In genomic region chrX:153944140-153944799, GRCh38 we compare ENCODE assay signal across 8 cellular contexts. TPM values are rescaled to one million over a fixed set of nuclear protein-coding genes. Genes with fewer than 3 reads are reported as not detected.
DNase-seq lines count a peak whose midpoint lies in the region; ATAC-seq, FAIRE-seq and TF ChIP-seq lines count a peak whose summit lies in the region.

Gene RENBP (minus strand): TSS chrX:153944643. CDS start chrX:153944610, 33 bp downstream.

- intact Hi-C loops in GM12878 (cut with micrococcal nuclease; ENCODE audit: unreplicated experiment) (no loop called here), left lung (cut with DNase I) (loop anchor here in 1 of 2 donors (10.0 kb wide), 1 partner anchor 179 kb away; the partner anchor contains the start of gene PLXNB3), stomach (cut with DNase I; ENCODE audit: low total_unique reads) (no loop called here)

- H3K79me2 ChIP-seq in GM12878 (ENCODE audit: control insufficient read depth, insufficient read depth, low read length), result no peaks in the 10 kb centered on the region

- POLR2A ChIA-PET in GM12878 (lab: Charles Lee), result interaction anchor here (0.7 to 2.0 kb wide), 4 partner anchors 16 to 20 kb away, joined by 3 to 9 read pairs (median 4); partner anchors contain the start of gene ARHGAP4

- peak within 1 kb of the TSS; percentile 76 for H3K9ac ChIP-seq in BLaER1
- no peak within 1 kb of the TSS; the same call in 1 of the 2 replicates for H3K9ac ChIP-seq in GM12878 (ENCODE audit: control insufficient read depth, insufficient read depth, low read length)

- H3K4me2 ChIP-seq in BLaER1 (peak within 1 kb of the TSS; percentile 80), GM12878 (ENCODE audit: control insufficient read depth, insufficient read depth) (peak within 1 kb of the TSS; percentile 68)

- peaks cover 91% of the 10 kb centered on the region for H4K20me1 ChIP-seq in BLaER1
- H4K20me1 ChIP-seq in GM12878 (ENCODE audit: control insufficient read depth, insufficient read depth), result no peaks in the 10 kb centered on the region

- RAD21 ChIA-PET in GM12878 (lab: Charles Lee; ENCODE audit: unreplicated experiment), result interaction anchor here (0.9 to 4.6 kb wide), 3 partner anchors 16 to 21 kb away, joined by 3 to 59 read pairs (median 3); partner anchors contain the start of gene ARHGAP4

- H3K9me3 ChIP-seq in BLaER1 (no peaks in the 10 kb centered on the region), GM12878 (replicated peaks; ENCODE audit: control insufficient read depth, insufficient read depth, low read length) (no peaks in the 10 kb centered on the region), left lung (no peaks in the 10 kb centered on the region), stomach (no peaks in the 10 kb centered on the region)

- WGBS in GM12878 (ENCODE audit: insufficient coverage, insufficient replicate concordance, low lambda C conversion rate, missing lambda C conversion rate), result 31% methylated on average over 18 of the region's 31 CpGs
- 20 to 35% (median 28%) methylated on average over 1 to 31 of the region's 31 CpGs for WGBS in stomach, 5 donors

- H3K27ac ChIP-seq in BLaER1 (peak within 1 kb of the TSS; percentile 78), GM12878 (ENCODE audit: control insufficient read depth, insufficient read depth) (no peak within 1 kb of the TSS), left lung (peak within 1 kb of the TSS; percentile 48 to 66), stomach (peak within 1 kb of the TSS in 4 of 5 donors; percentile 27 to 76 (median 52))

- H3K4me1 ChIP-seq in BLaER1, result peaks cover 92% of the 10 kb centered on the region
- H3K4me1 ChIP-seq in GM12878 (ENCODE audit: control insufficient read depth, insufficient read depth, low read length), result no peaks in the 10 kb centered on the region
- H3K4me1 ChIP-seq in left lung, result peaks cover 0 to 49% of the 10 kb centered on the region in 2 donors
- peaks cover 0 to 39% (median 8%) of the 10 kb centered on the region in 4 donors for H3K4me1 ChIP-seq in stomach

- peak; percentile 52 for DNase-seq in NCI-H1436 (lab: John Stamatoyannopoulos, UW)
- DNase-seq in GM12878 (ENCODE audit: low read depth, low spot score), result no peak
- peak; percentile 78 to 91 for DNase-seq in left lung
- peak; percentile 45 for DNase-seq in stomach
- DNase-seq in germinal center (ENCODE audit: low spot score), result no peak
- DNase-seq in NCI-H2029 treated with DMSO at 0.1 percent for 48 hours (lab: John Stamatoyannopoulos, UW), result no peak
- DNase-seq in EL, result no peak

- TF ChIP-seq POLR2A in GM12878 (IDR thresholded peaks at IDR 0.05; ENCODE audit: low read depth, low read length) (no peak), stomach (IDR thresholded peaks at IDR 0.05) (no peak)

- no TSS peak for BruUV-seq in GM12878 (replicated peaks; lab: Mats Ljungman, UMichigan)

- TF ChIP-seq CTCF in GM12878 (IDR thresholded peaks at IDR 0.05 in 2 of 3, conservative IDR thresholded peaks at IDR 0.05 in 1 of 3; ENCODE audit: control insufficient read depth in 2 of 3, extremely low read depth in 1 of 3, insufficient read depth in 1 of 3, low read depth in 3 of 3, low read length in 3 of 3), result no peak
- TF ChIP-seq CTCF in left lung (IDR thresholded peaks at IDR 0.05), result no peak
- no peak for TF ChIP-seq CTCF in stomach (IDR thresholded peaks at IDR 0.05)

- ATAC-seq in GM12878 (peak; percentile 47), left lung (peak; percentile 74)

- H3K4me3 ChIP-seq in BLaER1, result peak within 1 kb of the TSS; percentile 67
- peak within 1 kb of the TSS; percentile 47; the same call in 1 of the 2 replicates for H3K4me3 ChIP-seq in GM12878
- peak within 1 kb of the TSS; percentile 27 to 60 for H3K4me3 ChIP-seq in left lung
- peak within 1 kb of the TSS; percentile 32 to 39 (median 38) for H3K4me3 ChIP-seq in stomach

- FAIRE-seq in GM12878 (lab: Jason Lieb, UNC), result no peak

- TF ChIP-seq RAD21 in GM12878 (IDR thresholded peaks at IDR 0.05; ENCODE audit: insufficient read depth, low read depth, low read length), result no peak

- in situ Hi-C loops in GM12878 (cut with MboI), result no loop called here

- CTCF ChIA-PET in GM12878 (lab: Yijun Ruan, JAX), result interaction anchor here (0.9 to 8.7 kb wide), 2 partner anchors 18 to 76 kb away, joined by 3 to 172 read pairs; partner anchors contain the start of gene ARHGAP4

- H3K27me3 ChIP-seq in BLaER1, result peaks cover 64% of the 10 kb centered on the region
- H3K27me3 ChIP-seq in GM12878 (replicated peaks in 1 of 2; ENCODE audit: control insufficient read depth in 2 of 2, insufficient read depth in 2 of 2, low read length in 1 of 2), result no peaks in the 10 kb centered on the region
- H3K27me3 ChIP-seq in left lung, result peaks cover 0 to 4% of the 10 kb centered on the region in 2 donors
- H3K27me3 ChIP-seq in stomach, result peaks cover 0 to 9% (median 0%) of the 10 kb centered on the region in 3 donors

- peak within 1 kb of the TSS; percentile 60 for H2AFZ ChIP-seq in GM12878 (ENCODE audit: control insufficient read depth, low read depth, low read length)

- TF ChIP-seq EP300 in GM12878 (IDR thresholded peaks at IDR 0.05; ENCODE audit: borderline replicate concordance in 1 of 2, control insufficient read depth in 1 of 2, low read depth in 2 of 2, low read length in 2 of 2) (no peak), stomach (IDR thresholded peaks at IDR 0.05) (no peak)

- peaks cover under 1% of the 10 kb centered on the region; the same call in 1 of the 2 replicates for H3K36me3 ChIP-seq in BLaER1
- peaks cover 0 to 6% of the 10 kb centered on the region in 2 experiments; a peak in 3 of 4 replicates for H3K36me3 ChIP-seq in GM12878 (ENCODE audit: control insufficient read depth in 2 of 2, insufficient read depth in 2 of 2, low read length in 1 of 2)
- H3K36me3 ChIP-seq in left lung, result peaks cover 0 to 11% of the 10 kb centered on the region in 2 donors
- H3K36me3 ChIP-seq in stomach, result peaks cover 0 to 16% (median 12%) of the 10 kb centered on the region in 4 donors

- SMC1A ChIA-PET in GM12878 (lab: Charles Lee; ENCODE audit: uncharacterized antibody, unreplicated experiment), result interaction anchor here (1.1 to 6.5 kb wide), 2 partner anchors 19 to 37 kb away, joined by 3 to 61 read pairs; partner anchors contain the start of gene ARHGAP4

TF ChIP-seq in GM12878, 131 proteins besides CTCF, POLR2A, EP300 and RAD21 (continues in another document):
- TF ChIP-seq MYC (IDR thresholded peaks at IDR 0.05; ENCODE audit: insufficient read depth, insufficient read length, insufficient replicate concordance, low read length, severe bottlenecking) (no peak), IKZF2 (IDR thresholded peaks at IDR 0.05) (no peak), IRF3 (IDR thresholded peaks at IDR 0.05) (no peak), IRF4 (IDR thresholded peaks at IDR 0.05; ENCODE audit: low read depth, low read length) (no peak), FOXM1 (IDR thresholded peaks at IDR 0.05; ENCODE audit: low read depth, low read length) (no peak), BHLHE40 (IDR thresholded peaks at IDR 0.05; ENCODE audit: borderline replicate concordance in 1 of 2, low read depth in 2 of 2, low read length in 1 of 2) (peak; percentile 81 to 89), CBFB (IDR thresholded peaks at IDR 0.05; ENCODE audit: low read depth) (no peak), STAT3 (IDR thresholded peaks at IDR 0.05; ENCODE audit: low read depth, low read length) (no peak), SIX5 (IDR thresholded peaks at IDR 0.05; ENCODE audit: low read depth, low read length, severe bottlenecking) (no peak), IKZF1 (conservative IDR thresholded peaks at IDR 0.05) (no peak), MTA3 (IDR thresholded peaks at IDR 0.05; ENCODE audit: borderline replicate concordance, low read length) (no peak), FOXK2 (IDR thresholded peaks at IDR 0.05) (no peak), EGR1 (IDR thresholded peaks at IDR 0.05; ENCODE audit: borderline replicate concordance in 1 of 2, low read depth in 2 of 2, low read length in 2 of 2) (0 out of 3 replicates have a peak, but pooled peaks of 1 of the 2 experiments have one; percentile 25), RUNX3 (IDR thresholded peaks at IDR 0.05; ENCODE audit: low read length) (no peak)

RNA-seq across cellular contexts. Expression of gene RENBP, which starts in this region (rescaled TPM):
- 8.3 and 9.0 TPM in 2 replicates for total RNA-seq in GM12878 (2013; cell fraction: nucleolus; rRNA removed)
- 2.1 and 2.2 TPM in 2 replicates for total RNA-seq in GM12878 (2014; rRNA removed)
- total RNA-seq in GM12878 (2014; rRNA removed; fragmentation: Illumina TruSeq; extraction: Trizol), result 1.6 and 1.8 TPM in 2 replicates
- total RNA-seq in GM12878 (2021), result 4.9 and 6.8 TPM in 2 replicates
- polyA plus RNA-seq in GM12878 (2011; ENCODE audit: low read depth), result 3.9 TPM
- 1.1 and 1.6 TPM in 2 replicates for polyA plus RNA-seq in GM12878 (2011; rRNA removed)
- polyA plus RNA-seq in GM12878 (2011; cell fraction: cytosol; rRNA removed), result 2.1 and 2.3 TPM in 2 replicates
- polyA plus RNA-seq in GM12878 (2011; cell fraction: nucleus; rRNA removed), result 4.1 and 6.0 TPM in 2 replicates
- polyA plus RNA-seq in GM12878 (2012), result 7.1 and 8.3 TPM in 2 replicates
- 0.19 and 1.3 TPM in 2 replicates for polyA plus RNA-seq in GM12878 (2014; fragmentation: Illumina TruSeq; extraction: Trizol)
- not detected for polyA plus RNA-seq in GM12878 (2014; fragmentation: Nextera tagmentation; extraction: Ambion mirVana)
- polyA plus RNA-seq in GM12878 (2014; rRNA removed), result 4.0 and 4.5 TPM in 2 replicates
- polyA plus RNA-seq in GM12878 (2016; fragmentation: Nextera tagmentation; extraction: Ambion mirVana), result under 1 TPM in 1 of 2 experiments, not detected in 1; 0.36 TPM
- polyA minus RNA-seq in GM12878 (2011; rRNA and poly(A)+ RNA removed), result 0.44 and 2.3 TPM in 2 replicates
- polyA minus RNA-seq in GM12878 (2011; cell fraction: cytosol; rRNA and poly(A)+ RNA removed), result 0.83 TPM in 1 of 2 replicates, not detected in the other
- polyA minus RNA-seq in GM12878 (2011; cell fraction: nucleus; rRNA and poly(A)+ RNA removed), result 0.96 and 2.1 TPM in 2 replicates
- total RNA-seq in left lung, result 10 to 100 TPM; 44.7 to 62.1 TPM
- total RNA-seq in stomach, result 1 to 10 TPM in 2 of 5 donors, not detected in 3; 2.3 to 8.3 TPM
- polyA plus RNA-seq in stomach, result 10 to 100 TPM in 1 of 3 donors, 1 to 10 TPM in 2; 4.4 to 12.7 (median 8.1) TPM

Comparison
In these comparisons a context has a peak if more than half of its experiments do, and no peak if none do; other contexts are left out.
1. RNA of gene RENBP (total RNA-seq): 44.7 to 62.1 TPM in left lung; 1.6 to 9.0 TPM in GM12878 and 2.3 to 8.3 TPM in stomach; every median in the first group is over 4 times any median in the second.
2. DNase-seq: peak in NCI-H1436 (single experiment), left lung (2 of 2) and stomach (single experiment); none in GM12878 (single experiment), germinal center (single experiment), NCI-H2029 treated with DMSO at 0.1 percent for 48 hours (single experiment) and EL (single experiment).
3. Peak in every context shown above with its lines, with median percentiles within 50 percentile points of each other: H3K4me3 ChIP-seq.